21 cellular contexts compared by ENCODE assay signal in the genomic region with DNA sequence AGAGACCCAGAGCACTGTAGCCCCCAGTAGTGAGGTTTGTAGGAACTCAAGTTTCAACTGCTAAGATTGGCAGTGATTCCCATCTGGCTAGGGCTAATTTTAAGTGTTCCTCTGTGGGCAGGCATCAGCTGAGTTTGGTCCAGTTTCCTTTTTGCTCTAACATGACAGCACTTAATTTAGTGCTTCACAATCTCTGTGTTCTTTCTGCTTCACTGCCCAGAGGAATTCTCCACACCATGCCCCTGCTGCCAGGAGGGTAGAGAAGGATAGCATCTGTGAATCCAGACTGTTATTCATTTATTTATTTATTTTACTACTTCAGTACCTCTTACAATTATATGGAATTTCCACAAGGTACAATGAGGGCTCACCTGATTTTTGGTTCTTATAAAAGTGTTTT.
A peak's percentile ranks its signal among the peaks of the same experiment; 100 is the strongest.
DNase-seq lines count a peak whose midpoint lies in the region; ATAC-seq, FAIRE-seq and TF ChIP-seq lines count a peak whose summit lies in the region.
"Had no signal": no experiment of that assay in that cellular context is flagged by ENCODE, and none has a peak within 500 bp of the region (broad histone marks: within the 10 kb centered on the region; RNA-seq: fewer than 3 reads in every experiment).

No MANE protein-coding gene starts in this region.

- no peak for TF ChIP-seq POLR2A in adrenal gland (IDR thresholded peaks at IDR 0.05)

- TF ChIP-seq CTCF in adrenal gland (IDR thresholded peaks at IDR 0.05): no peak

- H3K4me1 ChIP-seq in adrenal gland (replicated peaks in 1 of 2): no peaks in the 10 kb centered on the region
- H3K4me1 ChIP-seq: Caco-2 had no signal

- DNase-seq in NCI-H1694 (lab: John Stamatoyannopoulos, UW) (peak; percentile 30), NCI-H1694 treated with DMSO at 0.1 percent for 48 hours (lab: John Stamatoyannopoulos, UW) (no peak), RCC 7860 (ENCODE audit: low spot score) (peak; percentile 51), iPS-NIHi11 (ENCODE audit: low spot score) (peak; percentile 7), retina (peak; percentile 41), adrenal gland (no peak)
- DNase-seq: Caco-2, DND-41, GF-D8, GM23248, Kasumi-1, NCI-H1417 treated with DMSO at 0.1 percent for 48 hours, NCI-H2081 treated with DMSO at 0.1 percent for 48 hours, NCI-H345, NCI-H748 treated with DMSO at 0.1 percent for 48 hours, Right ventricle myocardium superior, SK-N-SH had no signal

- ATAC-seq in GM18517 (IDR thresholded peaks at IDR 0.05; ENCODE audit: unreplicated experiment) (no peak), HG03520 (IDR thresholded peaks at IDR 0.05; ENCODE audit: unreplicated experiment) (no peak)
- ATAC-seq: Panc1 had no signal

- intact Hi-C loops in adrenal gland (cut with DNase I): no loop called here

- no peak overlapping the region for H3K4me3 ChIP-seq in adrenal gland
- H3K4me3 ChIP-seq: GM23248 had no signal

- no peak overlapping the region for H3K27ac ChIP-seq in adrenal gland
- H3K27ac ChIP-seq: 22Rv1, GM23248 had no signal

- no peaks in the 10 kb centered on the region for H3K36me3 ChIP-seq in adrenal gland (replicated peaks in 1 of 2)

- no peaks in the 10 kb centered on the region for H3K9me3 ChIP-seq in adrenal gland (replicated peaks in 1 of 3)
- H3K9me3 ChIP-seq: Caco-2, SK-N-SH had no signal

- H3K27me3 ChIP-seq in adrenal gland: no peaks in the 10 kb centered on the region

- peak; percentile 69 for FAIRE-seq in RCC 7860 (lab: Jason Lieb, UNC)

Comparison
In these comparisons a context has a peak if more than half of its experiments do, and no peak if none do; other contexts are left out.
1. DNase-seq: peak in NCI-H1694 (single experiment), RCC 7860 (single experiment), iPS-NIHi11 (single experiment) and retina (single experiment); none in NCI-H1694 treated with DMSO at 0.1 percent for 48 hours (single experiment) and adrenal gland (0 of 7).